Comparison of ENCODE assay signal across 26 cellular contexts in genomic region chrX:76827672-76828071, GRCh38.
"Had no signal": no experiment of that assay in that cellular context is flagged by ENCODE, and none has a peak within 500 bp of the region (broad histone marks: within the 10 kb centered on the region; RNA-seq: fewer than 3 reads in every experiment).

No MANE protein-coding gene starts in this region.

- H3K36me3 ChIP-seq: MG63 had no signal

- H3K27me3 ChIP-seq: MG63 had no signal

- FAIRE-seq: HTR-8/SVneo had no signal

- H3K4me3 ChIP-seq: MG63 had no signal

- DNase-seq: Karpas-422; KBM-7; MG63; NCI-H1048; NCI-H1105; NCI-H1417; NCI-H1436 treated with DMSO at 0.1 percent for 48 hours; NCI-H1694; NCI-H187 treated with DMSO at 0.1 percent for 48 hours; NCI-H2081; NCI-H2107; NCI-H226; NCI-H446; NCI-H510A; NCI-H524 treated with DMSO at 0.1 percent for 48 hours; NCI-H69; NCI-H774; NK-92 treated with Interleukin-12 subunit alpha and Interleukin-12 subunit beta, amount 100 ng/mL, for 24 hours; PC-3; SHP77; SK-N-SH; SW 1271 had no signal

- H3K9ac ChIP-seq: SK-N-SH had no signal

- ATAC-seq: Panc1, PC-3 had no signal

- H3K4me2 ChIP-seq: SK-N-SH had no signal

- H3K9me3 ChIP-seq: MG63, SK-N-SH had no signal

- H3K27ac ChIP-seq: HL-60, RWPE1 had no signal
